ENCODE assay signal across 8 cellular contexts in genomic region chrX:19886375-19886774, GRCh38. TPM values are rescaled to one million over a fixed set of nuclear protein-coding genes. Genes with fewer than 3 reads are reported as not detected.
A peak's percentile ranks its signal among the peaks of the same experiment; 100 is the strongest.
DNase-seq lines count a peak whose midpoint lies in the region; TF ChIP-seq lines count a peak whose summit lies in the region.

No MANE protein-coding gene starts in this region.

- H3K4me2 ChIP-seq in BLaER1 treated with 17β-estradiol and CSF1 and Interleukin-3, amounts not matched to agents 10 nM and 100 nM: peak overlapping the region; percentile 58 to 87 (median 77)
- H3K4me2 ChIP-seq in Loucy (ENCODE audit: low read depth, low read length, poor library complexity, severe bottlenecking): peak overlapping the region; percentile 75
- peak overlapping the region; percentile 51 for H3K4me2 ChIP-seq in neural cell (ENCODE audit: low read length)

- TF ChIP-seq CTCF in Loucy (conservative IDR thresholded peaks at IDR 0.05; ENCODE audit: low read length): no peak
- TF ChIP-seq CTCF in neural cell (IDR thresholded peaks at IDR 0.05; ENCODE audit: poor library complexity, severe bottlenecking): no peak

- H3K36me3 ChIP-seq in BLaER1 treated with 17β-estradiol and CSF1 and Interleukin-3, amounts not matched to agents 10 nM and 100 nM: peaks cover 0 to 7% (median 0%) of the 10 kb centered on the region in 11 experiments; a peak in 2 of 22 replicates
- H3K36me3 ChIP-seq in Loucy (ENCODE audit: insufficient read depth, low read length): no peaks in the 10 kb centered on the region
- no peaks in the 10 kb centered on the region for H3K36me3 ChIP-seq in ectodermal cell (ENCODE audit: control insufficient read depth, insufficient read depth, low read length)
- H3K36me3 ChIP-seq in neural cell (ENCODE audit: insufficient read depth, low read length): no peaks in the 10 kb centered on the region

- TF ChIP-seq EP300 in neural cell (conservative IDR thresholded peaks at IDR 0.05; ENCODE audit: poor library complexity, severe bottlenecking): no peak

- peaks cover 0 to 7% (median 0%) of the 10 kb centered on the region in 11 experiments; a peak in 7 of 22 replicates for H3K9me3 ChIP-seq in BLaER1 treated with 17β-estradiol and CSF1 and Interleukin-3, amounts not matched to agents 10 nM and 100 nM (replicated peaks in 1 of 11)
- H3K9me3 ChIP-seq in Loucy (ENCODE audit: insufficient read depth, low read depth, low read length) (no peaks in the 10 kb centered on the region), ectodermal cell (ENCODE audit: control insufficient read depth, low read length) (no peaks in the 10 kb centered on the region), neural cell (ENCODE audit: low read length) (no peaks in the 10 kb centered on the region)

- no peaks in the 10 kb centered on the region for H3K27me3 ChIP-seq in BLaER1 treated with 17β-estradiol and CSF1 and Interleukin-3, amounts not matched to agents 10 nM and 100 nM
- H3K27me3 ChIP-seq in Loucy (ENCODE audit: insufficient read depth, low read length, poor library complexity, severe bottlenecking) (no peaks in the 10 kb centered on the region), ectodermal cell (ENCODE audit: control insufficient read depth, insufficient read depth, low read length, poor library complexity, severe bottlenecking) (peaks cover 3% of the 10 kb centered on the region), neural cell (ENCODE audit: insufficient read depth, low read depth, low read length) (no peaks in the 10 kb centered on the region)

- DNase-seq in NK-92 (lab: John Stamatoyannopoulos, UW; ENCODE audit: unreplicated experiment) (no peak), foreskin melanocyte (no peak), retina (no peak)
- no peak for DNase-seq in stimulated activated CD4-positive, alpha-beta T cell treated with anti-CD3 and anti-CD28 coated beads, Interleukin-12 subunit alpha, Interleukin-12 subunit beta, amount 100 ng/mL, for 4 hours

- H3K9ac ChIP-seq in BLaER1 treated with 17β-estradiol and CSF1 and Interleukin-3, amounts not matched to agents 10 nM and 100 nM: peak overlapping the region; percentile 91 to 98 (median 94); a peak in 21 of 22 replicates
- H3K9ac ChIP-seq in Loucy (ENCODE audit: low read depth, low read length, poor library complexity, severe bottlenecking) (peak overlapping the region; percentile 72), neural cell (ENCODE audit: low read length) (peak overlapping the region; percentile 67)

- H3K4me3 ChIP-seq in BLaER1 treated with 17β-estradiol and CSF1 and Interleukin-3, amounts not matched to agents 10 nM and 100 nM: peak overlapping the region; percentile 74 to 85 (median 79)
- H3K4me3 ChIP-seq in Loucy (ENCODE audit: low read length, poor library complexity, severe bottlenecking) (peak overlapping the region; percentile 78), ectodermal cell (ENCODE audit: insufficient read depth, low read depth, low read length) (peak overlapping the region; percentile 63), neural cell (ENCODE audit: low read length) (peak overlapping the region; percentile 74)

- H4K20me1 ChIP-seq in BLaER1 treated with 17β-estradiol and CSF1 and Interleukin-3, amounts not matched to agents 10 nM and 100 nM: peaks cover 19 to 52% (median 46%) of the 10 kb centered on the region in 11 experiments; a peak in 20 of 22 replicates
- H4K20me1 ChIP-seq in Loucy (ENCODE audit: insufficient read depth, low read length, poor library complexity, severe bottlenecking) (peaks cover 25% of the 10 kb centered on the region), neural cell (ENCODE audit: insufficient read depth) (no peaks in the 10 kb centered on the region)

- H3F3A ChIP-seq in Loucy (ENCODE audit: low read depth) (no peaks in the 10 kb centered on the region), neural cell (ENCODE audit: insufficient read depth, low read length, poor library complexity, severe bottlenecking) (no peaks in the 10 kb centered on the region)

- H3K27ac ChIP-seq in BLaER1 treated with 17β-estradiol and CSF1 and Interleukin-3, amounts not matched to agents 10 nM and 100 nM: peak overlapping the region in 10 of 11 experiments; percentile 88 to 96 (median 92); a peak in 20 of 22 replicates
- H3K27ac ChIP-seq in ectodermal cell (ENCODE audit: insufficient read depth, low read depth, low read length, poor library complexity, severe bottlenecking) (no peak overlapping the region), neural cell (ENCODE audit: low read length) (no peak overlapping the region)

- H3K9me2 ChIP-seq in Loucy (replicated peaks; ENCODE audit: low read depth, low read length) (no peaks in the 10 kb centered on the region), neural cell (ENCODE audit: insufficient read depth, low read length) (no peaks in the 10 kb centered on the region)

- H3K4me1 ChIP-seq in BLaER1 treated with 17β-estradiol and CSF1 and Interleukin-3, amounts not matched to agents 10 nM and 100 nM: peaks cover 33 to 64% (median 58%) of the 10 kb centered on the region in 10 experiments
- H3K4me1 ChIP-seq in Loucy (ENCODE audit: insufficient read depth, low read length, poor library complexity, severe bottlenecking): peaks cover 54% of the 10 kb centered on the region
- no peaks in the 10 kb centered on the region for H3K4me1 ChIP-seq in ectodermal cell (ENCODE audit: control insufficient read depth, insufficient read depth, low read length)

- 4 to 6% methylated on average over 11 to 12 of the region's 12 CpGs for WGBS in ectodermal cell, 2 experiments

- TF ChIP-seq RAD21 in neural cell (conservative IDR thresholded peaks at IDR 0.05): no peak

- H2AFZ ChIP-seq in Loucy (ENCODE audit: low read length) (no peak overlapping the region), neural cell (ENCODE audit: low read depth, low read length) (no peak overlapping the region)

- H3K79me2 ChIP-seq in Loucy (ENCODE audit: insufficient read depth, low read length) (peaks cover 58% of the 10 kb centered on the region), neural cell (replicated peaks; ENCODE audit: insufficient read depth, low read length) (peaks cover 5% of the 10 kb centered on the region)

TF ChIP-seq in neural cell, 6 proteins besides CTCF, POLR2A, EP300 and RAD21:
- TF ChIP-seq MXI1 (conservative IDR thresholded peaks at IDR 0.05; ENCODE audit: poor library complexity, severe bottlenecking): no peak
- no peak for TF ChIP-seq SMC3 (conservative IDR thresholded peaks at IDR 0.05; ENCODE audit: poor library complexity)
- TF ChIP-seq, protein P1, sequence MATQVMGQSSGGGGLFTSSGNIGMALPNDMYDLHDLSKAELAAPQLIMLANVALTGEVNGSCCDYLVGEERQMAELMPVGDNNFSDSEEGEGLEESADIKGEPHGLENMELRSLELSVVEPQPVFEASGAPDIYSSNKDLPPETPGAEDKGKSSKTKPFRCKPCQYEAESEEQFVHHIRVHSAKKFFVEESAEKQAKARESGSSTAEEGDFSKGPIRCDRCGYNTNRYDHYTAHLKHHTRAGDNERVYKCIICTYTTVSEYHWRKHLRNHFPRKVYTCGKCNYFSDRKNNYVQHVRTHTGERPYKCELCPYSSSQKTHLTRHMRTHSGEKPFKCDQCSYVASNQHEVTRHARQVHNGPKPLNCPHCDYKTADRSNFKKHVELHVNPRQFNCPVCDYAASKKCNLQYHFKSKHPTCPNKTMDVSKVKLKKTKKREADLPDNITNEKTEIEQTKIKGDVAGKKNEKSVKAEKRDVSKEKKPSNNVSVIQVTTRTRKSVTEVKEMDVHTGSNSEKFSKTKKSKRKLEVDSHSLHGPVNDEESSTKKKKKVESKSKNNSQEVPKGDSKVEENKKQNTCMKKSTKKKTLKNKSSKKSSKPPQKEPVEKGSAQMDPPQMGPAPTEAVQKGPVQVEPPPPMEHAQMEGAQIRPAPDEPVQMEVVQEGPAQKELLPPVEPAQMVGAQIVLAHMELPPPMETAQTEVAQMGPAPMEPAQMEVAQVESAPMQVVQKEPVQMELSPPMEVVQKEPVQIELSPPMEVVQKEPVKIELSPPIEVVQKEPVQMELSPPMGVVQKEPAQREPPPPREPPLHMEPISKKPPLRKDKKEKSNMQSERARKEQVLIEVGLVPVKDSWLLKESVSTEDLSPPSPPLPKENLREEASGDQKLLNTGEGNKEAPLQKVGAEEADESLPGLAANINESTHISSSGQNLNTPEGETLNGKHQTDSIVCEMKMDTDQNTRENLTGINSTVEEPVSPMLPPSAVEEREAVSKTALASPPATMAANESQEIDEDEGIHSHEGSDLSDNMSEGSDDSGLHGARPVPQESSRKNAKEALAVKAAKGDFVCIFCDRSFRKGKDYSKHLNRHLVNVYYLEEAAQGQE (IDR thresholded peaks at IDR 0.05; ENCODE audit: borderline replicate concordance): no peak
- no peak for TF ChIP-seq TAF1 (IDR thresholded peaks at IDR 0.05; ENCODE audit: low read depth)
- no peak for TF ChIP-seq EZH2 (IDR thresholded peaks at IDR 0.05; ENCODE audit: borderline replicate concordance, insufficient read depth, low read length, poor library complexity, severe bottlenecking)

RNA-seq across cellular contexts. Expression of gene SH3KBP1, which starts 1.0 kb away (rescaled TPM):
- polyA plus RNA-seq in ectodermal cell (2013, experiment 1 of 4): 17.3 TPM
- polyA plus RNA-seq in ectodermal cell (2013, experiment 2 of 4): 14.9 TPM
- 13.8 TPM for polyA plus RNA-seq in ectodermal cell (2013, experiment 3 of 4)
- polyA plus RNA-seq in ectodermal cell (2013, experiment 4 of 4): 15.7 TPM
- polyA plus RNA-seq in neural cell: 6.1 and 8.1 TPM in 2 replicates
- 17.5 and 32.8 TPM in 2 replicates for polyA minus RNA-seq in neural cell

Comparison
In these comparisons a context has a peak if more than half of its experiments do, and no peak if none do; other contexts are left out.
1. H3K27ac ChIP-seq: peak in BLaER1 treated with 17β-estradiol and CSF1 and Interleukin-3, amounts not matched to agents 10 nM and 100 nM (10 of 11); none in ectodermal cell (single experiment) and neural cell (single experiment).
2. Peak in every context shown above with its lines, with median percentiles within 50 percentile points of each other: H3K4me2 ChIP-seq, H3K4me3 ChIP-seq and H3K9ac ChIP-seq.